In genomic region chr15:36965561-36966342, GRCh38 we compare ENCODE assay signal across 1 cellular context.
TF ChIP-seq lines count a peak whose summit lies in the region.

No MANE protein-coding gene starts in this region.

TF ChIP-seq in HEK293, 187 proteins besides CTCF, POLR2A, EP300 and RAD21 (continued from another document):
- no peak for TF ChIP-seq PATZ1 (tag by site-specific recombination; IDR thresholded peaks at IDR 0.05)
